14 cellular contexts compared by ENCODE assay signal in the genomic region with DNA sequence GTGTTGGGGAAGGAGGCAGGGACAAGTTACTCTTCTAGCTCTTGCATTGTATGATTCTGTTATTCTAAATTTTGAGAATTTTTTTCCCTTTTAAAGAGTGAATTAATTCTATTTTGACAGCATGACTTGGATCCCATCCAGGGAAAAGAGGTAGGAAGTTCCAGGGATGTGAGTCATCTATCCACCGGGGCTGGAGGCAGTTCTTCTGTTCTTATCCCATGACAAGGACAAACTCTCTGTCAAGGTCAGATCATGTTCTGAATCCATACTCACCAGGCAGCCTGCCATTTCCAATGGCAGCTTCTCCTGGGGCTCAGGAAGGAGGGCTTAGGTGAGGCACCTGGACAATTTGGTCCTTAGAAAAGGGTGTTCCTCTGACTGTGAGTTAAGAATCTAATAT.
DNase-seq lines count a peak whose midpoint lies in the region; ATAC-seq, FAIRE-seq and TF ChIP-seq lines count a peak whose summit lies in the region.
"Had no signal": no experiment of that assay in that cellular context is flagged by ENCODE, and none has a peak within 500 bp of the region (broad histone marks: within the 10 kb centered on the region; RNA-seq: fewer than 3 reads in every experiment).

No MANE protein-coding gene starts in this region.

- FAIRE-seq in pancreas (lab: Jason Lieb, UNC), result no peak

- intact Hi-C loops in pancreas (cut with DNase I), result no loop called here

- DNase-seq in EH (ENCODE audit: low read depth) (peak; percentile 48), RKO (ENCODE audit: low spot score) (peak; percentile 57), fibroblast of pulmonary artery (ENCODE audit: low read depth) (peak; percentile 57), pancreas (peak in 4 of 6 donors; percentile 20 to 43 (median 30)), SJCRH30 (no peak)
- DNase-seq in activated naive CD8-positive, alpha-beta T cell treated with anti-CD3 and anti-CD28 coated beads, Interleukin-2, amount 50 U/mL, for 24 hours, result no peak
- DNase-seq: activated T-cell treated with anti-CD3 and anti-CD28 coated beads, Interleukin-2, amount 50 U/mL, for 24 hours; colonic mucosa; COR-L47; NCI-H526; T-helper 9 cell had no signal

- H3K4me3 ChIP-seq in fibroblast of pulmonary artery (replicated peaks; ENCODE audit: low read depth, low read length), result no peak overlapping the region
- no peak overlapping the region for H3K4me3 ChIP-seq in pancreas
- H3K4me3 ChIP-seq in SJCRH30, result no peak overlapping the region
- H3K4me3 ChIP-seq: colonic mucosa had no signal

- no peak overlapping the region for H3K4me3 Mint-ChIP-seq in activated naive CD8-positive, alpha-beta T cell treated with anti-CD3 and anti-CD28 coated beads, Interleukin-2, amount 50 U/mL, for 24 hours
- H3K4me3 Mint-ChIP-seq: activated T-cell treated with anti-CD3 and anti-CD28 coated beads, Interleukin-2, amount 50 U/mL, for 24 hours; natural killer cell treated with Interleukin-12 subunit alpha and Interleukin-12 subunit beta and Interleukin-15 and Interleukin-18, amount 100 ng/mL, for 72 hours had no signal

- 0 to 8% methylated on average over 1 of the region's 1 CpG for WGBS in pancreas, 2 donors

- ATAC-seq in pancreas, result peak; percentile 61 to 79 (median 69)
- no peak for ATAC-seq in GM21515 (IDR thresholded peaks at IDR 0.05; ENCODE audit: unreplicated experiment)
- no peak for ATAC-seq in HG03442 (IDR thresholded peaks at IDR 0.05; ENCODE audit: unreplicated experiment)
- no peak for ATAC-seq in activated naive CD8-positive, alpha-beta T cell treated with anti-CD3 and anti-CD28 coated beads, Interleukin-2, amount 50 U/mL, for 24 hours
- ATAC-seq: natural killer cell treated with Interleukin-12 subunit alpha and Interleukin-12 subunit beta and Interleukin-15 and Interleukin-18, amount 100 ng/mL, for 72 hours had no signal

- H3K4me1 ChIP-seq in pancreas, result no peaks in the 10 kb centered on the region
- H3K4me1 ChIP-seq in SJCRH30, result no peaks in the 10 kb centered on the region
- H3K4me1 ChIP-seq: colonic mucosa had no signal

- H3K27me3 ChIP-seq in pancreas (peaks cover 0 to 23% (median 0%) of the 10 kb centered on the region in 4 donors), SJCRH30 (no peaks in the 10 kb centered on the region)

- H3K9me3 ChIP-seq in pancreas (no peaks in the 10 kb centered on the region), SJCRH30 (replicated peaks) (no peaks in the 10 kb centered on the region)
- H3K9me3 ChIP-seq: colonic mucosa had no signal

- no peaks in the 10 kb centered on the region for H3K36me3 ChIP-seq in pancreas
- no peaks in the 10 kb centered on the region for H3K36me3 ChIP-seq in SJCRH30
- H3K36me3 ChIP-seq: colonic mucosa had no signal

- TF ChIP-seq CTCF in fibroblast of pulmonary artery (IDR thresholded peaks at IDR 0.05; ENCODE audit: low read length, missing control alignments) (no peak), pancreas (IDR thresholded peaks at IDR 0.05) (no peak)

- H3K27me3 Mint-ChIP-seq in activated naive CD8-positive, alpha-beta T cell treated with anti-CD3 and anti-CD28 coated beads, Interleukin-2, amount 50 U/mL, for 24 hours, result peaks cover 7% of the 10 kb centered on the region

- H3K27ac ChIP-seq in pancreas (peak overlapping the region in 2 of 4 donors; percentile 37), SJCRH30 (no peak overlapping the region)
- H3K27ac ChIP-seq: colonic mucosa had no signal

- peaks cover 2% of the 10 kb centered on the region for H3K36me3 Mint-ChIP-seq in activated naive CD8-positive, alpha-beta T cell treated with anti-CD3 and anti-CD28 coated beads, Interleukin-2, amount 50 U/mL, for 24 hours (ENCODE audit: low read depth)
- H3K36me3 Mint-ChIP-seq: natural killer cell treated with Interleukin-12 subunit alpha and Interleukin-12 subunit beta and Interleukin-15 and Interleukin-18, amount 100 ng/mL, for 72 hours had no signal

- H3K4me1 Mint-ChIP-seq in activated naive CD8-positive, alpha-beta T cell treated with anti-CD3 and anti-CD28 coated beads, Interleukin-2, amount 50 U/mL, for 24 hours, result peaks cover 25% of the 10 kb centered on the region

- no peaks in the 10 kb centered on the region for H3K9me3 Mint-ChIP-seq in activated naive CD8-positive, alpha-beta T cell treated with anti-CD3 and anti-CD28 coated beads, Interleukin-2, amount 50 U/mL, for 24 hours
- H3K9me3 Mint-ChIP-seq: activated T-cell treated with anti-CD3 and anti-CD28 coated beads, Interleukin-2, amount 50 U/mL, for 24 hours; natural killer cell treated with Interleukin-12 subunit alpha and Interleukin-12 subunit beta and Interleukin-15 and Interleukin-18, amount 100 ng/mL, for 72 hours had no signal

- H3K27ac Mint-ChIP-seq in activated naive CD8-positive, alpha-beta T cell treated with anti-CD3 and anti-CD28 coated beads, Interleukin-2, amount 50 U/mL, for 24 hours, result no peak overlapping the region
- H3K27ac Mint-ChIP-seq: activated T-cell treated with anti-CD3 and anti-CD28 coated beads, Interleukin-2, amount 50 U/mL, for 24 hours; natural killer cell treated with Interleukin-12 subunit alpha and Interleukin-12 subunit beta and Interleukin-15 and Interleukin-18, amount 100 ng/mL, for 72 hours had no signal

Comparison
In these comparisons a context has a peak if more than half of its experiments do, and no peak if none do; other contexts are left out.
1. DNase-seq: peak in EH (single experiment), RKO (single experiment), fibroblast of pulmonary artery (single experiment) and pancreas (4 of 6); none in SJCRH30 (0 of 2) and activated naive CD8-positive, alpha-beta T cell treated with anti-CD3 and anti-CD28 coated beads, Interleukin-2, amount 50 U/mL, for 24 hours (single experiment).
2. ATAC-seq: peak in pancreas (4 of 4); none in GM21515 (single experiment), HG03442 (single experiment) and activated naive CD8-positive, alpha-beta T cell treated with anti-CD3 and anti-CD28 coated beads, Interleukin-2, amount 50 U/mL, for 24 hours (single experiment).